ENCODE assay signal across 8 cellular contexts in genomic region chr1:29230204-29230552, GRCh38.
DNase-seq lines count a peak whose midpoint lies in the region; ATAC-seq and TF ChIP-seq lines count a peak whose summit lies in the region.

No MANE protein-coding gene starts in this region.

- H3F3A ChIP-seq in Loucy (ENCODE audit: low read depth) = no peaks in the 10 kb centered on the region

- H3K79me2 ChIP-seq in Loucy (ENCODE audit: insufficient read depth, low read length) = peaks cover 9% of the 10 kb centered on the region

- no peaks in the 10 kb centered on the region for H3K9me3 Mint-ChIP-seq in nephron progenitor cell

- H3K27me3 ChIP-seq in BLaER1 = peaks cover 6% of the 10 kb centered on the region; the same call in 1 of the 2 replicates
- H3K27me3 ChIP-seq in Loucy (ENCODE audit: insufficient read depth, low read length, poor library complexity, severe bottlenecking) = no peaks in the 10 kb centered on the region
- no peaks in the 10 kb centered on the region for H3K27me3 ChIP-seq in duodenal mucosa (ENCODE audit: control insufficient read depth in 1 of 2, insufficient read depth in 2 of 2, low read length in 2 of 2)

- H3K4me3 ChIP-seq in BLaER1 = peak overlapping the region; percentile 81
- peak overlapping the region; percentile 81 for H3K4me3 ChIP-seq in Loucy (ENCODE audit: low read length, poor library complexity, severe bottlenecking)
- H3K4me3 ChIP-seq in duodenal mucosa (ENCODE audit: low read depth in 1 of 2, low read length in 2 of 2) = peak overlapping the region; percentile 79 to 90

- H3K36me3 Mint-ChIP-seq in nephron progenitor cell (ENCODE audit: low read depth) = no peaks in the 10 kb centered on the region

- H3K27me3 Mint-ChIP-seq in nephron progenitor cell (ENCODE audit: low read depth, poor library complexity) = peaks cover 27% of the 10 kb centered on the region

- peak overlapping the region; percentile 98 for H3K4me3 Mint-ChIP-seq in nephron progenitor cell

- H3K27ac Mint-ChIP-seq in nephron progenitor cell = no peak overlapping the region

- peak overlapping the region; percentile 81 for H3K4me2 ChIP-seq in BLaER1
- peak overlapping the region; percentile 67 for H3K4me2 ChIP-seq in Loucy (ENCODE audit: low read depth, low read length, poor library complexity, severe bottlenecking)

- peak overlapping the region; percentile 66 for H3K27ac ChIP-seq in BLaER1
- H3K27ac ChIP-seq in duodenal mucosa (ENCODE audit: low read depth, low read length) = no peak overlapping the region

- H3K4me1 ChIP-seq in BLaER1 (peaks cover 17% of the 10 kb centered on the region), Loucy (ENCODE audit: insufficient read depth, low read length, poor library complexity, severe bottlenecking) (peaks cover 8% of the 10 kb centered on the region), duodenal mucosa (ENCODE audit: control insufficient read depth in 1 of 2, insufficient read depth in 2 of 2, low read length in 2 of 2) (peaks cover 6 to 10% of the 10 kb centered on the region in 2 donors)

- DNase-seq in nephron progenitor cell = no peak
- no peak for DNase-seq in Ammon's horn (ENCODE audit: low spot score)
- DNase-seq in SW 1271 (lab: John Stamatoyannopoulos, UW) = no peak
- DNase-seq in HCEC 1CT = no peak

- H2AFZ ChIP-seq in Loucy (ENCODE audit: low read length) = peak overlapping the region; percentile 93

- peaks cover 40% of the 10 kb centered on the region for H3K4me1 Mint-ChIP-seq in nephron progenitor cell

- H3K9me3 ChIP-seq in BLaER1 = no peaks in the 10 kb centered on the region
- H3K9me3 ChIP-seq in Loucy (ENCODE audit: insufficient read depth, low read depth, low read length) = no peaks in the 10 kb centered on the region
- no peaks in the 10 kb centered on the region for H3K9me3 ChIP-seq in duodenal mucosa (ENCODE audit: control insufficient read depth in 1 of 2, low read length in 2 of 2)

- peaks cover 11% of the 10 kb centered on the region for H3K36me3 ChIP-seq in BLaER1
- no peaks in the 10 kb centered on the region for H3K36me3 ChIP-seq in Loucy (ENCODE audit: insufficient read depth, low read length)
- no peaks in the 10 kb centered on the region for H3K36me3 ChIP-seq in duodenal mucosa (ENCODE audit: control insufficient read depth in 1 of 2, insufficient read depth in 2 of 2, low read length in 2 of 2)

- ATAC-seq in GM21360 (IDR thresholded peaks at IDR 0.05; ENCODE audit: unreplicated experiment) = no peak

- no peak for TF ChIP-seq CTCF in Loucy (conservative IDR thresholded peaks at IDR 0.05; ENCODE audit: low read length)
- TF ChIP-seq CTCF in nephron progenitor cell (IDR thresholded peaks at IDR 0.05) = no peak

- H4K20me1 ChIP-seq in BLaER1 = peaks cover 25% of the 10 kb centered on the region; the same call in 1 of the 2 replicates
- no peaks in the 10 kb centered on the region for H4K20me1 ChIP-seq in Loucy (ENCODE audit: insufficient read depth, low read length, poor library complexity, severe bottlenecking)

- H3K9ac ChIP-seq in BLaER1 = peak overlapping the region; percentile 83
- H3K9ac ChIP-seq in Loucy (ENCODE audit: low read depth, low read length, poor library complexity, severe bottlenecking) = peak overlapping the region; percentile 80
- H3K9ac ChIP-seq in duodenal mucosa (ENCODE audit: low read depth in 1 of 2, low read length in 2 of 2) = peak overlapping the region; percentile 72 to 75

- H3K9me2 ChIP-seq in Loucy (replicated peaks; ENCODE audit: low read depth, low read length) = no peaks in the 10 kb centered on the region
